ENCODE assay signal across 18 cellular contexts in genomic region chr16:24018485-24018884, GRCh38.
DNase-seq lines count a peak whose midpoint lies in the region; ATAC-seq, FAIRE-seq and TF ChIP-seq lines count a peak whose summit lies in the region.
"Had no signal": no experiment of that assay in that cellular context is flagged by ENCODE, and none has a peak within 500 bp of the region (broad histone marks: within the 10 kb centered on the region; RNA-seq: fewer than 3 reads in every experiment).

No MANE protein-coding gene starts in this region.

- no peak overlapping the region for H3K4me3 ChIP-seq in CD4-positive, alpha-beta memory T cell (ENCODE audit: low read length in 2 of 2)

- ATAC-seq in memory B cell (ENCODE audit: low read depth) (no peak), GM21390 (IDR thresholded peaks at IDR 0.05; ENCODE audit: unreplicated experiment) (no peak), HG02610 (IDR thresholded peaks at IDR 0.05; ENCODE audit: unreplicated experiment) (no peak)
- ATAC-seq: SK-N-SH treated with all-trans-retinoic acid at 6 μM for 48 hours had no signal

- FAIRE-seq in GM12891 (lab: Jason Lieb, UNC): peak; percentile 75
- FAIRE-seq: HepG2 had no signal

- no peak overlapping the region for H3K27ac ChIP-seq in CD4-positive, alpha-beta memory T cell (ENCODE audit: low read depth, low read length)

- peaks cover 1 to 16% of the 10 kb centered on the region in 2 donors for H3K36me3 Mint-ChIP-seq in CD4-positive, alpha-beta memory T cell
- H3K36me3 Mint-ChIP-seq in memory B cell: peaks cover 21% of the 10 kb centered on the region

- no peaks in the 10 kb centered on the region for H3K9me3 Mint-ChIP-seq in CD4-positive, alpha-beta memory T cell
- peaks cover 6% of the 10 kb centered on the region for H3K9me3 Mint-ChIP-seq in memory B cell
- H3K9me3 Mint-ChIP-seq: T-helper 1 cell treated with Interleukin-12 subunit alpha and Interleukin-12 subunit beta and Interleukin-4 antibody, amounts not matched to agents 30 μg/mL and 1 μg/mL, for 36 hours had no signal

- H3K27me3 Mint-ChIP-seq in CD4-positive, alpha-beta memory T cell: no peaks in the 10 kb centered on the region
- H3K27me3 Mint-ChIP-seq in memory B cell: no peaks in the 10 kb centered on the region

- H3K36me3 ChIP-seq in CD4-positive, alpha-beta memory T cell (ENCODE audit: insufficient read depth, low read length): no peaks in the 10 kb centered on the region
- H3K36me3 ChIP-seq: BE2C had no signal

- peak overlapping the region in 1 of 8 donors; percentile 48 for H3K4me3 Mint-ChIP-seq in CD4-positive, alpha-beta memory T cell
- H3K4me3 Mint-ChIP-seq in memory B cell: no peak overlapping the region
- H3K4me3 Mint-ChIP-seq: T-helper 1 cell treated with Interleukin-12 subunit alpha and Interleukin-12 subunit beta and Interleukin-4 antibody, amounts not matched to agents 30 μg/mL and 1 μg/mL, for 36 hours had no signal

- H3K27ac Mint-ChIP-seq in CD4-positive, alpha-beta memory T cell: peak overlapping the region in 5 of 7 donors; percentile 25 to 73 (median 54)
- peak overlapping the region; percentile 75 for H3K27ac Mint-ChIP-seq in memory B cell
- H3K27ac Mint-ChIP-seq: T-helper 1 cell treated with Interleukin-12 subunit alpha and Interleukin-12 subunit beta and Interleukin-4 antibody, amounts not matched to agents 30 μg/mL and 1 μg/mL, for 36 hours had no signal

- H3K4me1 Mint-ChIP-seq in CD4-positive, alpha-beta memory T cell: peaks cover 38 to 55% (median 42%) of the 10 kb centered on the region in 4 donors
- H3K4me1 Mint-ChIP-seq in memory B cell: peaks cover 53% of the 10 kb centered on the region

- CTCF ChIA-PET in CD4-positive, alpha-beta memory T cell (lab: Charles Lee; ENCODE audit: partially characterized antibody): interaction anchor here (3.1 to 19.6 kb wide), 3 partner anchors 8 to 214 kb away, joined by 14 to 472 read pairs (median 30); no protein-coding TSS in a partner anchor

- H3K27me3 ChIP-seq in CD4-positive, alpha-beta memory T cell (ENCODE audit: insufficient read depth, low read length): no peaks in the 10 kb centered on the region
- H3K27me3 ChIP-seq: BE2C had no signal

- intact Hi-C loops in CD4-positive, alpha-beta memory T cell (cut with micrococcal nuclease): no loop called here

- H3K4me1 ChIP-seq in CD4-positive, alpha-beta memory T cell (ENCODE audit: insufficient read depth, low read length): peaks cover 28% of the 10 kb centered on the region
- H3K4me1 ChIP-seq: BE2C had no signal

- POLR2A ChIA-PET in CD4-positive, alpha-beta memory T cell (lab: Charles Lee; ENCODE audit: partially characterized antibody): no interaction called here

- no peaks in the 10 kb centered on the region for H3K9me3 ChIP-seq in CD4-positive, alpha-beta memory T cell (ENCODE audit: control insufficient read depth in 1 of 2, low read length in 2 of 2)
- H3K9me3 ChIP-seq: BE2C had no signal

- DNase-seq in CD4-positive, alpha-beta memory T cell: no peak
- DNase-seq in GM12891 (ENCODE audit: insufficient read length, low spot score) (no peak), NCI-H748 treated with DMSO at 0.1 percent for 48 hours (lab: John Stamatoyannopoulos, UW) (peak; percentile 83), memory B cell (ENCODE audit: low spot score in 2 of 2) (no peak), EL (no peak)
- DNase-seq: BE2C; H7; NCI-H1048; NCI-H187; NCI-H2171; NCI-H524; NK-92 treated with Interleukin-12 subunit alpha and Interleukin-12 subunit beta, amount 100 ng/mL, for 24 hours; SHP77 had no signal

- no peak for TF ChIP-seq POLR2A in GM12891 (IDR thresholded peaks at IDR 0.05; ENCODE audit: low read depth, low read length)

TF ChIP-seq in GM12891, 5 proteins besides CTCF, POLR2A, EP300 and RAD21:
- no peak for TF ChIP-seq POU2F2 (IDR thresholded peaks at IDR 0.05; ENCODE audit: low read depth, low read length)
TF ChIP-seq in GM12891: peak in this region for 0.
